8 cellular contexts compared by ENCODE assay signal in genomic region chr19:4065430-4066175, GRCh38.
DNase-seq lines count a peak whose midpoint lies in the region; FAIRE-seq and TF ChIP-seq lines count a peak whose summit lies in the region.

No MANE protein-coding gene starts in this region.

- H4K20me1 ChIP-seq in Loucy (ENCODE audit: insufficient read depth, low read length, poor library complexity, severe bottlenecking), result peaks cover 48% of the 10 kb centered on the region

- H3K4me2 ChIP-seq in Loucy (ENCODE audit: low read depth, low read length, poor library complexity, severe bottlenecking), result no peak overlapping the region

- H2AFZ ChIP-seq in Loucy (ENCODE audit: low read length) (no peak overlapping the region), neuron (ENCODE audit: low read depth, low read length) (no peak overlapping the region)

- POLR2A ChIA-PET in RWPE1 (lab: Yijun Ruan, JAX; ENCODE audit: low non-redundant PET), result interaction anchor here (0.5 kb wide), 1 partner anchor 314 kb away, joined by 4 read pairs; no protein-coding TSS in a partner anchor

- H3K27me3 ChIP-seq in Loucy (ENCODE audit: insufficient read depth, low read length, poor library complexity, severe bottlenecking) (no peaks in the 10 kb centered on the region), neuron (ENCODE audit: insufficient read depth, low read length) (peaks cover 21% of the 10 kb centered on the region)

- H3K27ac ChIP-seq in RWPE1, result peak overlapping the region; percentile 98

- FAIRE-seq in H54 (lab: Jason Lieb, UNC), result no peak

- CTCF ChIA-PET in RWPE1 (lab: Yijun Ruan, JAX), result no interaction called here

- H3K4me1 ChIP-seq in Loucy (ENCODE audit: insufficient read depth, low read length, poor library complexity, severe bottlenecking), result peaks cover 16% of the 10 kb centered on the region
- peaks cover 17% of the 10 kb centered on the region for H3K4me1 ChIP-seq in neuron (ENCODE audit: insufficient read depth, low read length)

- H3K9me3 ChIP-seq in Loucy (ENCODE audit: insufficient read depth, low read depth, low read length) (no peaks in the 10 kb centered on the region), neuron (ENCODE audit: low read length) (no peaks in the 10 kb centered on the region)

- DNase-seq in ELF-1 (ENCODE audit: low read depth, low spot score) (peak; percentile 94), H54 (ENCODE audit: insufficient read length, low spot score) (peak; percentile 88), RWPE1 (ENCODE audit: low spot score) (peak; percentile 97), fibroblast of peridontal ligament (ENCODE audit: extremely low read depth) (peak; percentile 94), stromal cell of bone marrow (ENCODE audit: low read depth) (peak; percentile 92)
- peak; percentile 96 for DNase-seq in activated T-helper 9 cell treated with anti-CD3 and anti-CD28 coated beads, Interleukin-2, amount 50 U/mL, for 16 hours (ENCODE audit: low read depth)

- H3K4me3 ChIP-seq in Loucy (ENCODE audit: low read length, poor library complexity, severe bottlenecking) (peak overlapping the region; percentile 86), neuron (ENCODE audit: low read length) (peak overlapping the region; percentile 68)

- TF ChIP-seq CTCF in Loucy (conservative IDR thresholded peaks at IDR 0.05; ENCODE audit: low read length) (no peak), RWPE1 (conservative IDR thresholded peaks at IDR 0.05; ENCODE audit: low read depth) (no peak)

- H3K79me2 ChIP-seq in Loucy (ENCODE audit: insufficient read depth, low read length), result peaks cover 55% of the 10 kb centered on the region

- H3K9me2 ChIP-seq in Loucy (replicated peaks; ENCODE audit: low read depth, low read length), result no peaks in the 10 kb centered on the region

- TF ChIP-seq POLR2A in H54 (IDR thresholded peaks at IDR 0.05; ENCODE audit: low read depth, low read length), result 0 out of 2 replicates have a peak, but pooled peaks have one; percentile 19

- no peaks in the 10 kb centered on the region for H3F3A ChIP-seq in Loucy (ENCODE audit: low read depth)

- H3K9ac ChIP-seq in Loucy (ENCODE audit: low read depth, low read length, poor library complexity, severe bottlenecking), result peak overlapping the region; percentile 99

- H3K36me3 ChIP-seq in Loucy (ENCODE audit: insufficient read depth, low read length) (peaks cover 5% of the 10 kb centered on the region; the same call in 1 of the 2 replicates), neuron (ENCODE audit: insufficient read depth, low read length) (no peaks in the 10 kb centered on the region)

Comparison
In these comparisons a context has a peak if more than half of its experiments do, and no peak if none do; other contexts are left out.
1. Peak in every context shown above with its lines: DNase-seq, H3K4me3 ChIP-seq and H3K27ac ChIP-seq.